1 cellular context compared by ENCODE assay signal in the genomic region with DNA sequence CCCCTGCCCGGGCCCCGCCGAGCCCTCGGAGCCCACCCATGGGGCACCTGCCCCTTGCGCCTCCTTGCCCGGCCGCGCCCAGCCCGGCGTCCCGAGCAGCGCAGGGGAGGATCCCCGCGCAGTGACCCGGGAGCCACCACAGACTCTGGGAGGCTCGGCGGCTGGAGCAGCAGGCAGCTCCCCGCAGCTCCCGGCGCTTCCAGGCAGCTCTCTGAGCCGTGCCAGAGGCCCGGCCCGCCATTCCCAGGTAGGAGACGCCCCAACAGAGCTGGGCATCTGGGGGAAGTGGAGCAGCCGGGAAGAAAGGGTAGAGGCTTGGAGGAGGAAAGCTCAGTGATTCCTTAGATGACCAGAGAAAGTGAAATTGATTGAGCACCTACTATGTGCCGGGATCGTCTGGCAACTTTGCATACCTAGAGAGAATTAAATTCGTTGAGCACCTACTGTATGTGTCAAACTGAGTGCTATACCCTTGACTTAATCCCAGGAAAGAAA.
TF ChIP-seq lines count a peak whose summit lies in the region.

No MANE protein-coding gene starts in this region.

TF ChIP-seq in WTC11, 78 proteins besides CTCF, POLR2A, EP300 and RAD21 (continued from another document):
- TF ChIP-seq, protein P1, sequence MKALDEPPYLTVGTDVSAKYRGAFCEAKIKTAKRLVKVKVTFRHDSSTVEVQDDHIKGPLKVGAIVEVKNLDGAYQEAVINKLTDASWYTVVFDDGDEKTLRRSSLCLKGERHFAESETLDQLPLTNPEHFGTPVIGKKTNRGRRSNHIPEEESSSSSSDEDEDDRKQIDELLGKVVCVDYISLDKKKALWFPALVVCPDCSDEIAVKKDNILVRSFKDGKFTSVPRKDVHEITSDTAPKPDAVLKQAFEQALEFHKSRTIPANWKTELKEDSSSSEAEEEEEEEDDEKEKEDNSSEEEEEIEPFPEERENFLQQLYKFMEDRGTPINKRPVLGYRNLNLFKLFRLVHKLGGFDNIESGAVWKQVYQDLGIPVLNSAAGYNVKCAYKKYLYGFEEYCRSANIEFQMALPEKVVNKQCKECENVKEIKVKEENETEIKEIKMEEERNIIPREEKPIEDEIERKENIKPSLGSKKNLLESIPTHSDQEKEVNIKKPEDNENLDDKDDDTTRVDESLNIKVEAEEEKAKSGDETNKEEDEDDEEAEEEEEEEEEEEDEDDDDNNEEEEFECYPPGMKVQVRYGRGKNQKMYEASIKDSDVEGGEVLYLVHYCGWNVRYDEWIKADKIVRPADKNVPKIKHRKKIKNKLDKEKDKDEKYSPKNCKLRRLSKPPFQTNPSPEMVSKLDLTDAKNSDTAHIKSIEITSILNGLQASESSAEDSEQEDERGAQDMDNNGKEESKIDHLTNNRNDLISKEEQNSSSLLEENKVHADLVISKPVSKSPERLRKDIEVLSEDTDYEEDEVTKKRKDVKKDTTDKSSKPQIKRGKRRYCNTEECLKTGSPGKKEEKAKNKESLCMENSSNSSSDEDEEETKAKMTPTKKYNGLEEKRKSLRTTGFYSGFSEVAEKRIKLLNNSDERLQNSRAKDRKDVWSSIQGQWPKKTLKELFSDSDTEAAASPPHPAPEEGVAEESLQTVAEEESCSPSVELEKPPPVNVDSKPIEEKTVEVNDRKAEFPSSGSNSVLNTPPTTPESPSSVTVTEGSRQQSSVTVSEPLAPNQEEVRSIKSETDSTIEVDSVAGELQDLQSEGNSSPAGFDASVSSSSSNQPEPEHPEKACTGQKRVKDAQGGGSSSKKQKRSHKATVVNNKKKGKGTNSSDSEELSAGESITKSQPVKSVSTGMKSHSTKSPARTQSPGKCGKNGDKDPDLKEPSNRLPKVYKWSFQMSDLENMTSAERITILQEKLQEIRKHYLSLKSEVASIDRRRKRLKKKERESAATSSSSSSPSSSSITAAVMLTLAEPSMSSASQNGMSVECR (CRISPR knock-in tag; IDR thresholded peaks at IDR 0.05; ENCODE audit: borderline replicate concordance) = no peak
- no peak for TF ChIP-seq FOXK1 (CRISPR knock-in tag; IDR thresholded peaks at IDR 0.05)
- TF ChIP-seq, protein P2, sequence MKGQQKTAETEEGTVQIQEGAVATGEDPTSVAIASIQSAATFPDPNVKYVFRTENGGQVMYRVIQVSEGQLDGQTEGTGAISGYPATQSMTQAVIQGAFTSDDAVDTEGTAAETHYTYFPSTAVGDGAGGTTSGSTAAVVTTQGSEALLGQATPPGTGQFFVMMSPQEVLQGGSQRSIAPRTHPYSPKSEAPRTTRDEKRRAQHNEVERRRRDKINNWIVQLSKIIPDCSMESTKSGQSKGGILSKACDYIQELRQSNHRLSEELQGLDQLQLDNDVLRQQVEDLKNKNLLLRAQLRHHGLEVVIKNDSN (CRISPR knock-in tag; IDR thresholded peaks at IDR 0.05) = no peak
- TF ChIP-seq, protein P3, sequence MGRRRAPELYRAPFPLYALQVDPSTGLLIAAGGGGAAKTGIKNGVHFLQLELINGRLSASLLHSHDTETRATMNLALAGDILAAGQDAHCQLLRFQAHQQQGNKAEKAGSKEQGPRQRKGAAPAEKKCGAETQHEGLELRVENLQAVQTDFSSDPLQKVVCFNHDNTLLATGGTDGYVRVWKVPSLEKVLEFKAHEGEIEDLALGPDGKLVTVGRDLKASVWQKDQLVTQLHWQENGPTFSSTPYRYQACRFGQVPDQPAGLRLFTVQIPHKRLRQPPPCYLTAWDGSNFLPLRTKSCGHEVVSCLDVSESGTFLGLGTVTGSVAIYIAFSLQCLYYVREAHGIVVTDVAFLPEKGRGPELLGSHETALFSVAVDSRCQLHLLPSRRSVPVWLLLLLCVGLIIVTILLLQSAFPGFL (CRISPR knock-in tag; IDR thresholded peaks at IDR 0.05; ENCODE audit: borderline replicate concordance) = no peak
